In the genomic region with DNA sequence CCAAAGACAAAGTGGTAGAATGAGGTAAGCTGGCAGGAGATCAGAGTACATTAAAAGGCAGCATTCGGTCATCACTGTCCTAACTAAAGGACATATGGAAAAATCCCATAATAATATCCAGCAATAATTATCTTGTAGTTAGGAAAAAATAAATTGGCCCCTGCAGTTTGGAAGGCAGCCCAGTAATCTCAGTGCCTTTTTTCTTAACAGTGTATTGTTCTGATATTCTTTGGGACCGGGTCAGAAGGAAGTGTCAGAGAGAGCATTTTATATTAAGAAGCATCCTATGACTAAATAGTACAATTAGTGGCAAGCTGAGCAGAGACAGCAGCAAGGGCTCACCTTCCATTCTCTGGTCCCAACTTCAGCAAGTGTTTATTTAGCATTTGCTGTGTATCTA, we compare ENCODE assay signal across 34 cellular contexts.
"Had no signal": no experiment of that assay in that cellular context is flagged by ENCODE, and none has a peak within 500 bp of the region (broad histone marks: within the 10 kb centered on the region; RNA-seq: fewer than 3 reads in every experiment).

No MANE protein-coding gene starts in this region.

- H3K4me1 Mint-ChIP-seq: activated CD4-positive, alpha-beta memory T cell treated with anti-CD3 and anti-CD28 coated beads, Interleukin-2, amount 10 ng/mL, durations not matched to agents 7 days and 5 days; activated CD8-positive, alpha-beta memory T cell treated with anti-CD3 and anti-CD28 coated beads, Interleukin-2, amount 10 ng/mL, durations not matched to agents 7 days and 5 days; activated naive CD8-positive, alpha-beta T cell treated with anti-CD3 and anti-CD28 coated beads for 36 hours; activated T-helper 17 cell treated with anti-CD3 and anti-CD28 coated beads, Interleukin-2, amount 50 U/mL, for 72 hours had no signal

- H3K4me3 Mint-ChIP-seq: activated CD4-positive, alpha-beta memory T cell treated with anti-CD3 and anti-CD28 coated beads, Interleukin-2, amount 10 ng/mL, durations not matched to agents 7 days and 5 days; activated CD8-positive, alpha-beta memory T cell treated with anti-CD3 and anti-CD28 coated beads, Interleukin-2, amount 10 ng/mL, durations not matched to agents 7 days and 5 days; activated naive CD8-positive, alpha-beta T cell treated with anti-CD3 and anti-CD28 coated beads for 36 hours; activated T-cell treated with anti-CD3 and anti-CD28 coated beads, Interleukin-2, amount 50 U/mL, for 72 hours; activated T-helper 17 cell treated with anti-CD3 and anti-CD28 coated beads, Interleukin-2, amount 50 U/mL, for 72 hours had no signal

- H3K36me3 ChIP-seq: MG63, Peyer's patch, SJCRH30, WERI-Rb-1 had no signal

- ATAC-seq: activated CD8-positive, alpha-beta memory T cell treated with anti-CD3 and anti-CD28 coated beads, Interleukin-2, amount 10 ng/mL, durations not matched to agents 7 days and 5 days; activated T-cell treated with anti-CD3 and anti-CD28 coated beads, Interleukin-2, amount 50 U/mL, for 72 hours; activated T-helper 17 cell treated with anti-CD3 and anti-CD28 coated beads, Interleukin-2, amount 50 U/mL, for 72 hours; PC-3 had no signal

- H3K9me3 ChIP-seq: MG63, Peyer's patch, SJCRH30 had no signal

- H3K9me3 Mint-ChIP-seq: activated CD4-positive, alpha-beta memory T cell treated with anti-CD3 and anti-CD28 coated beads, Interleukin-2, amount 10 ng/mL, durations not matched to agents 7 days and 5 days; activated naive CD8-positive, alpha-beta T cell treated with anti-CD3 and anti-CD28 coated beads for 36 hours; activated T-cell treated with anti-CD3 and anti-CD28 coated beads, Interleukin-2, amount 50 U/mL, for 72 hours; activated T-helper 17 cell treated with anti-CD3 and anti-CD28 coated beads, Interleukin-2, amount 50 U/mL, for 72 hours had no signal

- H3K27me3 ChIP-seq: MG63, Peyer's patch, SJCRH30 had no signal

- H3K4me1 ChIP-seq: Peyer's patch had no signal

- DNase-seq: activated CD4-positive, alpha-beta memory T cell treated with anti-CD3 and anti-CD28 coated beads, Interleukin-2, amount 10 ng/mL, durations not matched to agents 7 days and 5 days; activated CD4-positive, alpha-beta T cell treated with anti-CD3 and anti-CD28 coated beads for 1 hour; activated CD4-positive, alpha-beta T cell treated with anti-CD3 and anti-CD28 coated beads for 48 hours; activated CD4-positive, CD25-positive, alpha-beta regulatory T cell; activated CD8-positive, alpha-beta memory T cell treated with anti-CD3 and anti-CD28 coated beads for 24 hours; activated CD8-positive, alpha-beta memory T cell treated with anti-CD3 and anti-CD28 coated beads, Interleukin-2, amount 10 ng/mL, durations not matched to agents 7 days and 5 days; activated effector memory CD4-positive, alpha-beta T cell treated with anti-CD3 and anti-CD28 coated beads, Interleukin-2, amount 50 U/mL, for 16 hours; activated naive CD4-positive, alpha-beta T cell; activated naive CD4-positive, alpha-beta T cell treated with anti-CD3 and anti-CD28 coated beads, Interleukin-2, amount 50 U/mL, for 16 hours; activated naive CD8-positive, alpha-beta T cell treated with anti-CD3 and anti-CD28 coated beads for 36 hours; activated T-cell treated with anti-CD3 and anti-CD28 coated beads, Interleukin-2, amount 50 U/mL, for 1 hour; activated T-cell treated with anti-CD3 and anti-CD28 coated beads, Interleukin-2, amount 50 U/mL, for 72 hours; amniotic stem cell; aorta; Kasumi-1; KG1; MG63; MV-4-11; NCI-H1092; NCI-H1436 treated with DMSO at 0.1 percent for 48 hours; NCI-H1694 treated with DMSO at 0.1 percent for 48 hours; NCI-H2029; NCI-H345; NCI-H524 treated with DMSO at 0.1 percent for 48 hours; NCI-H748 treated with DMSO at 0.1 percent for 48 hours; NK-92 treated with Interleukin-12 subunit alpha and Interleukin-12 subunit beta, amount 100 ng/mL, for 24 hours; PC-3; Peyer's patch; RPMI8226; T1000; WERI-Rb-1 had no signal

- H3K27ac Mint-ChIP-seq: activated CD4-positive, alpha-beta memory T cell treated with anti-CD3 and anti-CD28 coated beads, Interleukin-2, amount 10 ng/mL, durations not matched to agents 7 days and 5 days; activated CD8-positive, alpha-beta memory T cell treated with anti-CD3 and anti-CD28 coated beads, Interleukin-2, amount 10 ng/mL, durations not matched to agents 7 days and 5 days; activated naive CD8-positive, alpha-beta T cell treated with anti-CD3 and anti-CD28 coated beads for 36 hours; activated T-cell treated with anti-CD3 and anti-CD28 coated beads, Interleukin-2, amount 50 U/mL, for 72 hours; activated T-helper 17 cell treated with anti-CD3 and anti-CD28 coated beads, Interleukin-2, amount 50 U/mL, for 72 hours had no signal

- H3K36me3 Mint-ChIP-seq: activated CD8-positive, alpha-beta memory T cell treated with anti-CD3 and anti-CD28 coated beads, Interleukin-2, amount 10 ng/mL, durations not matched to agents 7 days and 5 days; activated naive CD8-positive, alpha-beta T cell treated with anti-CD3 and anti-CD28 coated beads for 36 hours had no signal

- H3K4me3 ChIP-seq: MG63, Peyer's patch, SJCRH30, SK-N-MC had no signal

- H3K27ac ChIP-seq: Peyer's patch, SJCRH30, SK-N-MC, WERI-Rb-1 had no signal
